Comparison of ENCODE assay signal across 11 cellular contexts in the genomic region with DNA sequence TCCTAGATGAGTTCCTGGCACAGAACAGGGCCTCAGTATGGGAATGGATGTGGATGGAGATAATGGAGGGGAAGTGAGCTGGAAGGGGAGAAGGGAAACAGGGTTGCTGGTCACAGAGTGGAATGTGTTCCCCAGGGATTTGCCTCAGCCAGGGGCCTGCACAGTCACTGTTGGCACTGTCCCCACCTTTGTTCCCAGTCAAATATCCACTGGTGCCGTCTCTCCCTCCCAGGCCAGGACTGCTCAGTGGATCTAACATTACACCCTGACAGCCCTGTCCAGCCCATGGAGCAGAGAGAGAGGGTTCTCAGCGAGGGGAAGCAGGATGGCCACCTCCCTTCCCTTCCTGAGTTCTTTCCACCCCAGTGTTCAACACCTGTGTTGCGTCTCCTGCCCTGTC. TPM values are rescaled to one million over a fixed set of nuclear protein-coding genes. Genes with fewer than 3 reads are reported as not detected.
DNase-seq lines count a peak whose midpoint lies in the region; ATAC-seq, FAIRE-seq and TF ChIP-seq lines count a peak whose summit lies in the region.
"Had no signal": no experiment of that assay in that cellular context is flagged by ENCODE, and none has a peak within 500 bp of the region (broad histone marks: within the 10 kb centered on the region; RNA-seq: fewer than 3 reads in every experiment).

No MANE protein-coding gene starts in this region.

- H3K27me3 ChIP-seq in MM.1S (replicated peaks; ENCODE audit: insufficient read depth, low read length) (no peaks in the 10 kb centered on the region), gastrocnemius medialis (no peaks in the 10 kb centered on the region)

- H3K4me3 ChIP-seq in MM.1S (ENCODE audit: low read length) (no peak overlapping the region), gastrocnemius medialis (no peak overlapping the region)

- H3K9me3 ChIP-seq in MM.1S (replicated peaks; ENCODE audit: insufficient read depth, low read length): no peaks in the 10 kb centered on the region
- H3K9me3 ChIP-seq in gastrocnemius medialis: no peaks in the 10 kb centered on the region

- no peaks in the 10 kb centered on the region for H3K9me3 Mint-ChIP-seq in activated T-helper 1 cell treated with anti-CD3 and anti-CD28 coated beads, Interleukin-12 subunit alpha, Interleukin-12 subunit beta, Interleukin-2, Interleukin-4 antibody, amounts not matched to agents 30 ng/mL and 10 ng/mL and 1 ng/mL, durations not matched to agents 14 hours and 24 hours and 36 hours

- no peak overlapping the region for H2AFZ ChIP-seq in MM.1S (ENCODE audit: low read length)

- intact Hi-C loops in activated T-helper 1 cell treated with anti-CD3 and anti-CD28 coated beads, Interleukin-12 subunit alpha, Interleukin-12 subunit beta, Interleukin-2, Interleukin-4 antibody, amounts not matched to agents 30 ng/mL and 10 ng/mL and 1 ng/mL, durations not matched to agents 14 hours and 24 hours and 36 hours (cut with micrococcal nuclease): loop anchor here (5.0 to 10.0 kb wide), 7 partner anchors 777 to 1410 kb away; a partner anchor contains a TSS
- intact Hi-C loops in cardiac septum (cut with DNase I): no loop called here
- intact Hi-C loops in gastrocnemius medialis (cut with DNase I; ENCODE audit: low total_unique reads): loop anchor here (5.0 kb wide), 1 partner anchor 308 kb away; no protein-coding TSS in a partner anchor

- H3K9ac ChIP-seq in MM.1S (ENCODE audit: low read length): no peak overlapping the region

- H4K20me1 ChIP-seq in MM.1S (ENCODE audit: insufficient read depth, low read length): no peaks in the 10 kb centered on the region

- H3K4me2 ChIP-seq in MM.1S (ENCODE audit: low read depth, low read length): 0 out of 2 replicates have a peak overlapping the region, but pooled peaks have one; percentile 3

- no peak overlapping the region for H3K27ac ChIP-seq in MM.1S (ENCODE audit: low read length)
- H3K27ac ChIP-seq in gastrocnemius medialis: peak overlapping the region; percentile 95 to 99 (median 98)

- no peaks in the 10 kb centered on the region for H3K9me2 ChIP-seq in MM.1S (replicated peaks; ENCODE audit: insufficient read depth, low read length)

- peaks cover 38% of the 10 kb centered on the region for H3F3A ChIP-seq in MM.1S (ENCODE audit: insufficient read depth, low read length)

- TF ChIP-seq CTCF in MM.1S (IDR thresholded peaks at IDR 0.05; ENCODE audit: low read length): no peak
- TF ChIP-seq CTCF in gastrocnemius medialis (IDR thresholded peaks at IDR 0.05 in 4 of 5, conservative IDR thresholded peaks at IDR 0.05 in 1 of 5): no peak

- H3K36me3 Mint-ChIP-seq in activated T-helper 1 cell treated with anti-CD3 and anti-CD28 coated beads, Interleukin-12 subunit alpha, Interleukin-12 subunit beta, Interleukin-2, Interleukin-4 antibody, amounts not matched to agents 30 ng/mL and 10 ng/mL and 1 ng/mL, durations not matched to agents 14 hours and 24 hours and 36 hours (ENCODE audit: low read depth): peaks cover 13% of the 10 kb centered on the region

- no peak for TF ChIP-seq POLR2A in gastrocnemius medialis (IDR thresholded peaks at IDR 0.05)
- no peak for TF ChIP-seq POLR2A in H54 (IDR thresholded peaks at IDR 0.05; ENCODE audit: low read depth, low read length)

- peaks cover 60% of the 10 kb centered on the region for H3K4me1 ChIP-seq in MM.1S (ENCODE audit: low read length)
- H3K4me1 ChIP-seq in gastrocnemius medialis: peaks cover 31 to 43% of the 10 kb centered on the region in 2 donors

- H3K36me3 ChIP-seq in MM.1S (replicated peaks; ENCODE audit: insufficient read depth, low read length) (no peaks in the 10 kb centered on the region), gastrocnemius medialis (no peaks in the 10 kb centered on the region)

- peak overlapping the region; percentile 70 for H3K27ac Mint-ChIP-seq in activated T-helper 1 cell treated with anti-CD3 and anti-CD28 coated beads, Interleukin-12 subunit alpha, Interleukin-12 subunit beta, Interleukin-2, Interleukin-4 antibody, amounts not matched to agents 30 ng/mL and 10 ng/mL and 1 ng/mL, durations not matched to agents 14 hours and 24 hours and 36 hours

- H3K27me3 Mint-ChIP-seq in activated T-helper 1 cell treated with anti-CD3 and anti-CD28 coated beads, Interleukin-12 subunit alpha, Interleukin-12 subunit beta, Interleukin-2, Interleukin-4 antibody, amounts not matched to agents 30 ng/mL and 10 ng/mL and 1 ng/mL, durations not matched to agents 14 hours and 24 hours and 36 hours (ENCODE audit: insufficient read depth): no peaks in the 10 kb centered on the region

- in situ Hi-C loops in gastrocnemius medialis (cut with MboI; ENCODE audit: low sequenced_read_pairs in 4 of 4): loop anchor here in 2 of 4 donors (25.0 kb wide), 1 partner anchor 857 kb away; a partner anchor contains a TSS
- in situ Hi-C loops in ACHN (cut with HindIII; ENCODE audit: low pct_ligation_motif_present, low pct_unique_long_range_greater_than_20kb, low sequenced_read_pairs): no loop called here

- ATAC-seq in gastrocnemius medialis: no peak

- no peak for FAIRE-seq in H54 (lab: Jason Lieb, UNC)
- FAIRE-seq: frontal cortex had no signal

- H3K4me1 Mint-ChIP-seq in activated T-helper 1 cell treated with anti-CD3 and anti-CD28 coated beads, Interleukin-12 subunit alpha, Interleukin-12 subunit beta, Interleukin-2, Interleukin-4 antibody, amounts not matched to agents 30 ng/mL and 10 ng/mL and 1 ng/mL, durations not matched to agents 14 hours and 24 hours and 36 hours (ENCODE audit: low read depth): peaks cover 80% of the 10 kb centered on the region

- H3K79me2 ChIP-seq in MM.1S (ENCODE audit: low read length): peaks cover 39% of the 10 kb centered on the region

- DNase-seq in MM.1S (no peak), cardiac septum (ENCODE audit: low spot score) (peak; percentile 77), gastrocnemius medialis (no peak), H54 (ENCODE audit: insufficient read length, low spot score) (no peak), HuH-7.5 (ENCODE audit: low spot score) (no peak), ACHN (no peak)
- no peak for DNase-seq in activated T-helper 1 cell treated with anti-CD3 and anti-CD28 coated beads, Interleukin-12 subunit alpha, Interleukin-12 subunit beta, Interleukin-2, Interleukin-4 antibody, amounts not matched to agents 30 ng/mL and 10 ng/mL and 1 ng/mL, durations not matched to agents 14 hours and 24 hours and 36 hours (ENCODE audit: low spot score)
- DNase-seq: IMR-90, mesenchymal stem cell had no signal

- peak overlapping the region; percentile 88 for H3K4me3 Mint-ChIP-seq in activated T-helper 1 cell treated with anti-CD3 and anti-CD28 coated beads, Interleukin-12 subunit alpha, Interleukin-12 subunit beta, Interleukin-2, Interleukin-4 antibody, amounts not matched to agents 30 ng/mL and 10 ng/mL and 1 ng/mL, durations not matched to agents 14 hours and 24 hours and 36 hours

RNA-seq across cellular contexts. Expression of a gene that starts 1.5 kb away (rescaled TPM):
- total RNA-seq in activated T-helper 1 cell treated with anti-CD3 and anti-CD28 coated beads, Interleukin-12 subunit alpha, Interleukin-12 subunit beta, Interleukin-2, Interleukin-4 antibody, amounts not matched to agents 30 ng/mL and 10 ng/mL and 1 ng/mL, durations not matched to agents 14 hours and 24 hours and 36 hours: 98.8 and 106 TPM in 2 replicates
- total RNA-seq in cardiac septum (53.6 TPM), gastrocnemius medialis (100 to 1,000 TPM in 3 of 4 donors, 10 to 100 TPM in 1; 80.6 to 133 (median 108) TPM)

RNA-seq across cellular contexts. Expression of a gene that starts 39.1 kb away (rescaled TPM):
- total RNA-seq in activated T-helper 1 cell treated with anti-CD3 and anti-CD28 coated beads, Interleukin-12 subunit alpha, Interleukin-12 subunit beta, Interleukin-2, Interleukin-4 antibody, amounts not matched to agents 30 ng/mL and 10 ng/mL and 1 ng/mL, durations not matched to agents 14 hours and 24 hours and 36 hours: 3.4 and 4.0 TPM in 2 replicates
- total RNA-seq in cardiac septum (692 TPM), gastrocnemius medialis (100 to 1,000 TPM; 602 to 801 (median 626) TPM)
- total RNA-seq: activated CD8-positive, alpha-beta memory T cell treated with anti-CD3 and anti-CD28 coated beads for 36 hours; IMR-90 had no signal

Comparison
In these comparisons a context has a peak if more than half of its experiments do, and no peak if none do; other contexts are left out.
1. RNA of a gene that starts 39.1 kb away (total RNA-seq): 692 TPM in cardiac septum (single experiment) and 602 to 801 TPM in gastrocnemius medialis; 3.4 to 4.0 TPM in activated T-helper 1 cell treated with anti-CD3 and anti-CD28 coated beads, Interleukin-12 subunit alpha, Interleukin-12 subunit beta, Interleukin-2, Interleukin-4 antibody, amounts not matched to agents 30 ng/mL and 10 ng/mL and 1 ng/mL, durations not matched to agents 14 hours and 24 hours and 36 hours; every median in the first group is over 100 times any median in the second.